In the genomic region with DNA sequence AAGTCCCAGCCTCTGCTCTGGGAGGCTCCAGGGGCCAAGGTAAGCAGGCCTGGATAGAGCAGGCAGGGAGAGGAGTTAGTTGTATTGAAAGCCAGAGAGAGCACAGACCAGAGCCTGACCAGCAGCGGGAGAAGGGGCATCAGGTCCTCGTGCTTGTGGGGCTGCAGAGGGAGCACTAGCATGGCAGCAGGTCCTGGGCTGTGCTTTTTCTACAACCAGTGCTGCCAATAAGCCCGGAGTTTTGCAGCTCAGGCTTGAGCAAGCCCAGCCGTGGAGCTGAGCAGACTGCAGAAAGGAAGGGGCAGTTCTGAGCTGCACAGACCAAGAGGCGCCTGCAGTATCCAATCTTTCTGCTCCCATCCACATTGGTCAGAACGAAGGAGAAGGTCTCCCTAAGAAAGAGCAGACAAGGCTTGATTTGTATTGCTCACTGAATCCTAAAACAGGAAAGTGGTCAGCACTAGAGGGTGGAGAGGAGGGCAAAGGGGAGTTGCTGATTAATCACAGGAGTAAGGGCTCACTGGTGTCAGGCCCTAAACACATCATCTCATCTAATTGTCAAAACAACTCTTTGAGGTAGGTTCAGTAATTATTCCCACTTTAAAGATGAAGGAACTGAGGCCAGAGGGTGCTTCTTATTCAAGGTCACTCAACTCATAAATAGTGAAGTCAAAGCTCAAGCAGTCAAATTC, we compare ENCODE assay signal across 9 cellular contexts. TPM values are rescaled to one million over a fixed set of nuclear protein-coding genes. Genes with fewer than 3 reads are reported as not detected.
DNase-seq lines count a peak whose midpoint lies in the region; ATAC-seq, FAIRE-seq and TF ChIP-seq lines count a peak whose summit lies in the region.
"Had no signal": no experiment of that assay in that cellular context is flagged by ENCODE, and none has a peak within 500 bp of the region (broad histone marks: within the 10 kb centered on the region; RNA-seq: fewer than 3 reads in every experiment).

No MANE protein-coding gene starts in this region.

- H3K9ac ChIP-seq in H1 (replicated peaks in 1 of 4; ENCODE audit: extremely low read depth in 1 of 4, low read depth in 3 of 4, low read length in 3 of 4), result no peak overlapping the region

- no peak overlapping the region for H3K4ac ChIP-seq in H1 (replicated peaks; ENCODE audit: insufficient read length, low read depth, low read length)

- intact Hi-C loops in activated B cell treated with CpG ODN at 0.5 μM for 24 hours (cut with micrococcal nuclease), result loop anchor here (1.0 kb wide), 2 partner anchors 137 to 202 kb away; no protein-coding TSS in a partner anchor
- intact Hi-C loops in posterior cingulate gyrus (cut with DNase I), result no loop called here

- POLR2A ChIA-PET in BJ (lab: Charles Lee) (no interaction called here), activated B cell treated with CpG ODN at 0.5 μM for 24 hours (lab: Charles Lee) (interaction anchor here (1.1 to 3.0 kb wide), 3 partner anchors 20 to 208 kb away, joined by 3 to 22 read pairs (median 8); no protein-coding TSS in a partner anchor), H1 (lab: Charles Lee; ENCODE audit: partially characterized antibody) (interaction anchor here (1.3 kb wide), 1 partner anchor 58 kb away, joined by 3 read pairs; a partner anchor contains a TSS)

- H3K9me3 ChIP-seq in H1 (ENCODE audit: insufficient read depth in 2 of 2, low read depth in 1 of 2, low read length in 1 of 2), result no peaks in the 10 kb centered on the region

- no peaks in the 10 kb centered on the region for H3K23me2 ChIP-seq in H1 (ENCODE audit: low read depth, low read length)

- H4K91ac ChIP-seq in H1 (replicated peaks; ENCODE audit: insufficient read length, low read length), result no peak overlapping the region

- no peak overlapping the region for H2BK15ac ChIP-seq in H1 (ENCODE audit: low read length)

- H2AK5ac ChIP-seq in H1 (ENCODE audit: low read depth, low read length), result no peak overlapping the region

- H4K20me1 ChIP-seq in H1 (replicated peaks in 1 of 2; ENCODE audit: control insufficient read depth in 1 of 2, insufficient read depth in 2 of 2, low read length in 2 of 2), result no peaks in the 10 kb centered on the region

- no peaks in the 10 kb centered on the region for H3K4me1 ChIP-seq in H1 (replicated peaks in 1 of 4; ENCODE audit: control insufficient read depth in 3 of 4, insufficient read depth in 4 of 4, low read length in 3 of 4)

- peaks cover 70% of the 10 kb centered on the region for H3K36me3 Mint-ChIP-seq in activated B cell treated with CpG ODN at 0.5 μM for 24 hours (ENCODE audit: low read depth)

- H3K27me3 ChIP-seq in BJ (ENCODE audit: control insufficient read depth, insufficient read depth, low read length) (no peaks in the 10 kb centered on the region), H1 (replicated peaks in 1 of 4; ENCODE audit: control insufficient read depth in 3 of 4, extremely low read depth in 1 of 4, insufficient read depth in 3 of 4, low read length in 3 of 4) (no peaks in the 10 kb centered on the region; a peak in 1 of 7 replicates)

- TF ChIP-seq CTCF in BJ (IDR thresholded peaks at IDR 0.05; ENCODE audit: insufficient read depth, low read depth, low read length), result peak; percentile 31
- TF ChIP-seq CTCF in activated B cell treated with CpG ODN at 0.5 μM for 24 hours (IDR thresholded peaks at IDR 0.05), result no peak
- TF ChIP-seq CTCF in H1 (IDR thresholded peaks at IDR 0.05; ENCODE audit: control extremely low read depth in 1 of 3, insufficient read depth in 1 of 3, low read depth in 1 of 3, low read length in 3 of 3), result peak; percentile 86 to 87 (median 87)

- no peak overlapping the region for H3K27ac ChIP-seq in H1 (ENCODE audit: low read depth, low read length)

- no peak overlapping the region for H3K23ac ChIP-seq in H1 (ENCODE audit: insufficient read length)

- H2BK120ac ChIP-seq in H1 (replicated peaks; ENCODE audit: low read depth, low read length), result no peak overlapping the region

- TF ChIP-seq EP300 in H1 (IDR thresholded peaks at IDR 0.05; ENCODE audit: borderline replicate concordance in 1 of 2, low read depth in 2 of 2, low read length in 2 of 2), result no peak

- ATAC-seq in HG02678 (IDR thresholded peaks at IDR 0.05; ENCODE audit: unreplicated experiment) (peak; percentile 44), activated B cell treated with CpG ODN at 0.5 μM for 24 hours (ENCODE audit: low read depth) (peak; percentile 45), HG02970 (IDR thresholded peaks at IDR 0.05; ENCODE audit: low FRiP score, unreplicated experiment) (no peak)

- no peak overlapping the region for H3K14ac ChIP-seq in H1 (ENCODE audit: insufficient read length)

- H3K4me2 ChIP-seq in H1 (ENCODE audit: insufficient read depth in 1 of 2, low read depth in 2 of 2, low read length in 2 of 2), result no peak overlapping the region

- peak; percentile 69 to 73 for TF ChIP-seq RAD21 in H1 (IDR thresholded peaks at IDR 0.05 in 1 of 2, conservative IDR thresholded peaks at IDR 0.05 in 1 of 2; ENCODE audit: low read depth in 2 of 2, low read length in 2 of 2)

- H3K4me3 Mint-ChIP-seq in activated B cell treated with CpG ODN at 0.5 μM for 24 hours, result no peak overlapping the region

- H3K9me3 Mint-ChIP-seq in activated B cell treated with CpG ODN at 0.5 μM for 24 hours, result no peaks in the 10 kb centered on the region

- no peak for DNase-seq in BJ (ENCODE audit: low read depth)
- no peak for DNase-seq in activated B cell treated with CpG ODN at 0.5 μM for 24 hours
- DNase-seq in H1 (ENCODE audit: low read depth in 1 of 2, low spot score in 2 of 2), result peak; percentile 54 to 68
- DNase-seq in stimulated activated CD4-positive, alpha-beta T cell treated with anti-CD3 and anti-CD28 coated beads, Interleukin-1b, Interleukin-23, amount 100 ng/mL, for 48 hours, result peak; percentile 70
- no peak for DNase-seq in NCI-H128 (lab: John Stamatoyannopoulos, UW; ENCODE audit: unreplicated experiment)
- DNase-seq in posterior cingulate gyrus, result no peak

- H3K56ac ChIP-seq in H1 (replicated peaks; ENCODE audit: insufficient read length, low read depth, low read length), result no peak overlapping the region

- no peak overlapping the region for H4K8ac ChIP-seq in H1 (ENCODE audit: extremely low read depth, insufficient read depth, low read length)

- no peak overlapping the region for H3K18ac ChIP-seq in H1 (ENCODE audit: extremely low read depth, low read length)

- H4K5ac ChIP-seq in H1 (ENCODE audit: insufficient read length, low read depth, low read length), result no peak overlapping the region

- H2BK20ac ChIP-seq in H1 (ENCODE audit: low read length), result no peak overlapping the region

- H3K4me1 Mint-ChIP-seq in activated B cell treated with CpG ODN at 0.5 μM for 24 hours, result peaks cover 97% of the 10 kb centered on the region

- peak overlapping the region; percentile 68 for H3K27ac Mint-ChIP-seq in activated B cell treated with CpG ODN at 0.5 μM for 24 hours

- H2BK5ac ChIP-seq in H1 (ENCODE audit: low read depth, low read length), result no peak overlapping the region

- H3K79me2 ChIP-seq in H1 (ENCODE audit: control insufficient read depth in 1 of 2, insufficient read depth in 2 of 2, low read length in 2 of 2), result no peaks in the 10 kb centered on the region

- no peaks in the 10 kb centered on the region for H3K27me3 Mint-ChIP-seq in activated B cell treated with CpG ODN at 0.5 μM for 24 hours

- CTCF ChIA-PET in BJ (lab: Yijun Ruan, JAX) (no interaction called here), activated B cell treated with CpG ODN at 0.5 μM for 24 hours (lab: Charles Lee) (interaction anchor here (0.6 to 2.6 kb wide), 9 partner anchors 20 to 202 kb away, joined by 3 to 29 read pairs (median 5); no protein-coding TSS in a partner anchor), H1 (lab: Charles Lee; ENCODE audit: partially characterized antibody) (interaction anchor here (0.7 to 6.4 kb wide), 14 partner anchors 10 to 204 kb away, joined by 3 to 50 read pairs (median 6); a partner anchor contains a TSS)

- TF ChIP-seq POLR2A in H1 (IDR thresholded peaks at IDR 0.05; ENCODE audit: control extremely low read depth in 1 of 2, low read depth in 2 of 2, low read length in 2 of 2), result no peak

- H2AFZ ChIP-seq in H1 (ENCODE audit: low read length), result no peak overlapping the region

- 66% methylated on average over 5 of the region's 6 CpGs; no CpG with 5 or more reads in 1 of the 2 experiments for WGBS in H1 (ENCODE audit: extremely low coverage in 1 of 2, insufficient coverage in 1 of 2, insufficient read length in 1 of 2, insufficient replicate concordance in 2 of 2, low coverage in 1 of 2, low lambda C conversion rate in 2 of 2, missing lambda C conversion rate in 1 of 2), 2 experiments

- no peak overlapping the region for H3K4me3 ChIP-seq in BJ (ENCODE audit: low read depth, low read length)
- H3K4me3 ChIP-seq in H1 (ENCODE audit: extremely low read depth in 1 of 4, insufficient read depth in 2 of 4, low read depth in 3 of 4, low read length in 4 of 4), result no peak overlapping the region

- no peak for FAIRE-seq in H1 (lab: Jason Lieb, UNC)

- no peak overlapping the region for H2BK12ac ChIP-seq in H1 (ENCODE audit: low read depth, low read length)

- no peaks in the 10 kb centered on the region for H3K36me3 ChIP-seq in BJ (ENCODE audit: control insufficient read depth, insufficient read depth, low read length)
- no peaks in the 10 kb centered on the region for H3K36me3 ChIP-seq in H1 (ENCODE audit: control insufficient read depth in 2 of 4, insufficient read depth in 4 of 4, low read length in 3 of 4)

- H3K79me1 ChIP-seq in H1 (ENCODE audit: low read depth, low read length), result no peaks in the 10 kb centered on the region

RNA-seq across cellular contexts. Expression of a gene that starts 2.7 kb away (rescaled TPM):
- 3.9 and 4.1 TPM in 2 replicates for polyA plus RNA-seq in BJ (2011; rRNA removed)
- polyA minus RNA-seq in BJ (2011; rRNA and poly(A)+ RNA removed), result 2.3 and 4.5 TPM in 2 replicates
- 48.9 and 58.6 TPM in 2 replicates for total RNA-seq in activated B cell treated with CpG ODN at 0.5 μM for 24 hours
- 0.57 and 0.58 TPM in 2 replicates for total RNA-seq in H1 (2021; fragmentation: NEBNext Ultra II Directional; extraction: Animal tissue kit (Norgen Biotek cat#: 25700))
- 1.4 and 1.6 TPM in 2 replicates for polyA plus RNA-seq in H1 (2011; rRNA removed)
- polyA plus RNA-seq in H1 (2011; cell fraction: cytosol; rRNA removed), result 1.8 TPM
- 2.8 TPM for polyA plus RNA-seq in H1 (2011; cell fraction: nucleus; rRNA removed)
- 0.84 to 2.4 TPM (median 1.3 TPM) in 4 replicates for polyA plus RNA-seq in H1 (2012, experiment 1 of 2)
- 1.4 TPM for polyA plus RNA-seq in H1 (2012, experiment 2 of 2)
- polyA plus RNA-seq in H1 (2013, experiment 1 of 2), result 0.47 TPM
- polyA plus RNA-seq in H1 (2013, experiment 2 of 2), result 0.48 TPM
- 2.6 and 3.0 TPM in 2 replicates for polyA minus RNA-seq in H1 (2011; rRNA and poly(A)+ RNA removed)
- 1.5 TPM for polyA minus RNA-seq in H1 (2011; cell fraction: cytosol; rRNA and poly(A)+ RNA removed)
- polyA minus RNA-seq in H1 (2011; cell fraction: nucleus; rRNA and poly(A)+ RNA removed), result 4.1 TPM

RNA-seq across cellular contexts. Expression of a gene that starts 29.8 kb away (rescaled TPM):
- 0.05 and 0.25 TPM in 2 replicates for polyA plus RNA-seq in BJ (2011; rRNA removed)
- not detected in 2 replicates for polyA minus RNA-seq in BJ (2011; rRNA and poly(A)+ RNA removed)
- total RNA-seq in activated B cell treated with CpG ODN at 0.5 μM for 24 hours, result 19.6 and 23.6 TPM in 2 replicates
- not detected in 2 replicates for total RNA-seq in H1 (2021; fragmentation: NEBNext Ultra II Directional; extraction: Animal tissue kit (Norgen Biotek cat#: 25700))
- not detected in 2 replicates for polyA plus RNA-seq in H1 (2011; rRNA removed)
- polyA plus RNA-seq in H1 (2011; cell fraction: cytosol; rRNA removed), result not detected
- not detected for polyA plus RNA-seq in H1 (2011; cell fraction: nucleus; rRNA removed)
- not detected in 4 replicates for polyA plus RNA-seq in H1 (2012, experiment 1 of 2)
- not detected for polyA plus RNA-seq in H1 (2012, experiment 2 of 2)
- not detected for polyA plus RNA-seq in H1 (2013, experiment 1 of 2)
- polyA plus RNA-seq in H1 (2013, experiment 2 of 2), result 0.04 TPM
- polyA minus RNA-seq in H1 (2011; rRNA and poly(A)+ RNA removed), result not detected in 2 replicates
- polyA minus RNA-seq in H1 (2011; cell fraction: cytosol; rRNA and poly(A)+ RNA removed), result not detected
- not detected for polyA minus RNA-seq in H1 (2011; cell fraction: nucleus; rRNA and poly(A)+ RNA removed)
- total RNA-seq: dermis microvascular lymphatic vessel endothelial cell had no signal

RNA-seq across cellular contexts. Expression of a gene that starts 57.7 kb away (rescaled TPM):
- polyA plus RNA-seq in BJ (2011; rRNA removed), result 15.5 and 30.9 TPM in 2 replicates
- 19.8 and 22.0 TPM in 2 replicates for polyA minus RNA-seq in BJ (2011; rRNA and poly(A)+ RNA removed)
- 74.4 and 87.0 TPM in 2 replicates for total RNA-seq in activated B cell treated with CpG ODN at 0.5 μM for 24 hours
- 28.6 and 29.6 TPM in 2 replicates for total RNA-seq in H1 (2021; fragmentation: NEBNext Ultra II Directional; extraction: Animal tissue kit (Norgen Biotek cat#: 25700))
- polyA plus RNA-seq in H1 (2011; rRNA removed), result 9.0 and 18.5 TPM in 2 replicates
- 15.3 TPM for polyA plus RNA-seq in H1 (2011; cell fraction: cytosol; rRNA removed)
- 8.6 TPM for polyA plus RNA-seq in H1 (2011; cell fraction: nucleus; rRNA removed)
- 12.6 to 17.9 TPM (median 14.5 TPM) in 4 replicates for polyA plus RNA-seq in H1 (2012, experiment 1 of 2)
- polyA plus RNA-seq in H1 (2012, experiment 2 of 2), result 3.2 TPM
- 27.3 TPM for polyA plus RNA-seq in H1 (2013, experiment 1 of 2)
- polyA plus RNA-seq in H1 (2013, experiment 2 of 2), result 28.2 TPM
- polyA minus RNA-seq in H1 (2011; rRNA and poly(A)+ RNA removed), result 30.6 and 45.3 TPM in 2 replicates
- 17.5 TPM for polyA minus RNA-seq in H1 (2011; cell fraction: cytosol; rRNA and poly(A)+ RNA removed)
- polyA minus RNA-seq in H1 (2011; cell fraction: nucleus; rRNA and poly(A)+ RNA removed), result 41.0 TPM

RNA-seq across cellular contexts. Expression of a gene that starts 57.9 kb away (rescaled TPM):
- 58.8 and 110 TPM in 2 replicates for polyA plus RNA-seq in BJ (2011; rRNA removed)
- 18.4 and 29.3 TPM in 2 replicates for polyA minus RNA-seq in BJ (2011; rRNA and poly(A)+ RNA removed)
- 61.8 and 77.6 TPM in 2 replicates for total RNA-seq in activated B cell treated with CpG ODN at 0.5 μM for 24 hours
- total RNA-seq in H1 (2021; fragmentation: NEBNext Ultra II Directional; extraction: Animal tissue kit (Norgen Biotek cat#: 25700)), result 30.0 and 35.2 TPM in 2 replicates
- 37.2 and 68.2 TPM in 2 replicates for polyA plus RNA-seq in H1 (2011; rRNA removed)
- polyA plus RNA-seq in H1 (2011; cell fraction: cytosol; rRNA removed), result 54.1 TPM
- polyA plus RNA-seq in H1 (2011; cell fraction: nucleus; rRNA removed), result 30.7 TPM
- 34.0 to 38.5 TPM (median 36.6 TPM) in 4 replicates for polyA plus RNA-seq in H1 (2012, experiment 1 of 2)
- 4.3 TPM for polyA plus RNA-seq in H1 (2012, experiment 2 of 2)
- polyA plus RNA-seq in H1 (2013, experiment 1 of 2), result 43.6 TPM
- 47.0 TPM for polyA plus RNA-seq in H1 (2013, experiment 2 of 2)
- polyA minus RNA-seq in H1 (2011; rRNA and poly(A)+ RNA removed), result 56.4 and 73.5 TPM in 2 replicates
- 15.6 TPM for polyA minus RNA-seq in H1 (2011; cell fraction: cytosol; rRNA and poly(A)+ RNA removed)
- polyA minus RNA-seq in H1 (2011; cell fraction: nucleus; rRNA and poly(A)+ RNA removed), result 29.5 TPM

Comparison
In these comparisons a context has a peak if more than half of its experiments do, and no peak if none do; other contexts are left out.
1. DNase-seq: peak in H1 (2 of 2) and stimulated activated CD4-positive, alpha-beta T cell treated with anti-CD3 and anti-CD28 coated beads, Interleukin-1b, Interleukin-23, amount 100 ng/mL, for 48 hours (single experiment); none in BJ (single experiment), activated B cell treated with CpG ODN at 0.5 μM for 24 hours (single experiment), NCI-H128 (single experiment) and posterior cingulate gyrus (0 of 10).
2. RNA of a gene that starts 2.7 kb away (total RNA-seq): 48.9 to 58.6 TPM in activated B cell treated with CpG ODN at 0.5 μM for 24 hours; 0.57 to 0.58 TPM in H1; every median in the first group is over 10 times any median in the second.
3. RNA of a gene that starts 29.8 kb away (total RNA-seq): 19.6 to 23.6 TPM in activated B cell treated with CpG ODN at 0.5 μM for 24 hours; not detected in H1; every median in the first group is over 10 times any median in the second.